Comparison of ENCODE assay signal across 22 cellular contexts in the genomic region with DNA sequence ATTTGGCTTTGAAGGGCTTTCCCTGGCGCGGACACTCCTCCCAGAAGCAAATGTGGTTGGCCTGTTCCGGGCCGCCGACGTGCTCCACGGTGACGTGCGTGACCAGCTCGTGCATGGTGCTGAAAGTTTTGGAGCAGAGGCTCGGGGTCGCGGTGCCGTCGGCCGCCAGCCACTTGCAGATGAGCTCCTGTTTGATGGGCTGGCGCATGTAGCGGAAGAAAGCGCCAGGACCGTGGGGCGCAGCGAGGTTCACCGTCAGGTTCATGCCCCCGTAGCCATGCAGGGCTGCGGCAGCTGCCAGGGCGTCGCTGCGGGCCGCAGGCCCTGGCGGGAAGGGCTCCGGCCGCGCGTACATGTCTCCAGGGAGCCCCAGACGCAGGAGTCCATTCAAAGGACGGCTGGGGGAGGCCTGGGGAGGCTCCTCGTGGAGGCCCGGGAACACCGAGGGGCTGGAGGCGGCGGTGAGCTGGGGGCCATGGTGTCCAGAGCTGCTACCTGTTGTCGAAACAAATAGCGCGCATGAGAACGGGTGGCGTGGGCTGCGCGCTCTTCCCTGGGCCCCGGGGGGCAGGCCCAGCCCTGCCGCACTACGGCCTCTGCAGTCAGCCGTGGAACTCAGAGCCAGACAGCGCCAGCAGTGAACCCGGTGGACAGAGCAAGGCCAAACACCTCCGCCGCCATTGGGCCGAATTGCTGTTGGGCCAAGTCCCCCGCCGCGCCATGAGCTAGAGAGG. TPM values are rescaled to one million over a fixed set of nuclear protein-coding genes. Genes with fewer than 3 reads are reported as not detected.
DNase-seq lines count a peak whose midpoint lies in the region; ATAC-seq lines count a peak whose summit lies in the region.
"Had no signal": no experiment of that assay in that cellular context is flagged by ENCODE, and none has a peak within 500 bp of the region (broad histone marks: within the 10 kb centered on the region; RNA-seq: fewer than 3 reads in every experiment).

No MANE protein-coding gene starts in this region.

- H3K36me3 ChIP-seq in HUES48 (ENCODE audit: control insufficient read depth, insufficient read depth, low read length) = no peaks in the 10 kb centered on the region

- DNase-seq in caudate nucleus (lab: John Stamatoyannopoulos, UW) = no peak
- DNase-seq in sciatic nerve (ENCODE audit: low spot score) = no peak
- DNase-seq in OCI-M2 (lab: John Stamatoyannopoulos, UW; ENCODE audit: unreplicated experiment) = no peak
- DNase-seq in DMS53 (lab: John Stamatoyannopoulos, UW) = no peak
- no peak for DNase-seq in GF-D8 (lab: John Stamatoyannopoulos, UW)
- DNase-seq in stimulated activated CD4-positive, alpha-beta T cell treated with anti-CD3 and anti-CD28 coated beads, Interleukin-1b, Interleukin-23, amount 100 ng/mL, for 48 hours = no peak
- DNase-seq: activated CD4-positive, alpha-beta T cell treated with anti-CD3 and anti-CD28 coated beads for 48 hours; CD4-positive, CD25-positive, alpha-beta regulatory T cell; hippocampal formation; left cardiac atrium; MV-4-11; NCI-H2081 treated with DMSO at 0.1 percent for 48 hours; NCI-H524; psoas muscle; RPMI8226; stimulated activated CD4-positive, alpha-beta T cell treated with anti-CD3 and anti-CD28 coated beads, Interleukin-12 subunit alpha, Interleukin-12 subunit beta, amount 100 ng/mL, for 4 hours had no signal

- H3K4me1 ChIP-seq in HUES48 (ENCODE audit: control insufficient read depth, insufficient read depth, low read length) = peaks cover 50% of the 10 kb centered on the region
- H3K4me1 ChIP-seq: psoas muscle had no signal

- H3K9ac ChIP-seq in HUES48 (ENCODE audit: low read depth, low read length) = no peak overlapping the region
- H3K9ac ChIP-seq: KMS-11 had no signal

- H3K4me3 ChIP-seq in HUES48 (ENCODE audit: low read depth, low read length) = peak overlapping the region; percentile 62; the same call in 1 of the 2 replicates
- peak overlapping the region; percentile 48 for H3K4me3 ChIP-seq in iPS-18c (ENCODE audit: insufficient read depth, low read depth, low read length)
- H3K4me3 ChIP-seq: psoas muscle had no signal

- intact Hi-C loops in sciatic nerve (cut with DNase I) = no loop called here

- peak; percentile 24 for ATAC-seq in sciatic nerve
- ATAC-seq: left cardiac atrium, psoas muscle had no signal

- H3K27ac ChIP-seq in HUES48 (ENCODE audit: low read depth, low read length) = peak overlapping the region; percentile 21
- H3K27ac ChIP-seq in caudate nucleus (ENCODE audit: low read depth, low read length) = peak overlapping the region; percentile 48
- H3K27ac ChIP-seq: KMS-11, psoas muscle had no signal

- H3K9me3 ChIP-seq in HUES48 (ENCODE audit: control insufficient read depth, insufficient read depth, low read length) (no peaks in the 10 kb centered on the region), iPS-18c (ENCODE audit: control insufficient read depth, insufficient read depth, low read length) (no peaks in the 10 kb centered on the region)
- H3K9me3 ChIP-seq: psoas muscle had no signal

- peaks cover 98% of the 10 kb centered on the region for H3K27me3 ChIP-seq in HUES48 (ENCODE audit: control insufficient read depth, insufficient read depth, low read length)

RNA-seq across cellular contexts. Expression of a gene that starts 10.2 kb away (rescaled TPM):
- 0.62 TPM for total RNA-seq in sciatic nerve
- total RNA-seq: CD4-positive, CD25-positive, alpha-beta regulatory T cell; fibroblast of villous mesenchyme; left cardiac atrium; mesothelial cell of epicardium; natural killer cell treated with Interleukin-12 subunit alpha and Interleukin-12 subunit beta and Interleukin-15 and Interleukin-18, amount 100 ng/mL, for 72 hours had no signal

RNA-seq across cellular contexts. Expression of a gene that starts 13.0 kb away (rescaled TPM):
- 3.8 TPM for total RNA-seq in sciatic nerve
- total RNA-seq: CD4-positive, CD25-positive, alpha-beta regulatory T cell; fibroblast of villous mesenchyme; left cardiac atrium; natural killer cell treated with Interleukin-12 subunit alpha and Interleukin-12 subunit beta and Interleukin-15 and Interleukin-18, amount 100 ng/mL, for 72 hours had no signal
